ENCODE assay signal across 1 cellular context in the genomic region with DNA sequence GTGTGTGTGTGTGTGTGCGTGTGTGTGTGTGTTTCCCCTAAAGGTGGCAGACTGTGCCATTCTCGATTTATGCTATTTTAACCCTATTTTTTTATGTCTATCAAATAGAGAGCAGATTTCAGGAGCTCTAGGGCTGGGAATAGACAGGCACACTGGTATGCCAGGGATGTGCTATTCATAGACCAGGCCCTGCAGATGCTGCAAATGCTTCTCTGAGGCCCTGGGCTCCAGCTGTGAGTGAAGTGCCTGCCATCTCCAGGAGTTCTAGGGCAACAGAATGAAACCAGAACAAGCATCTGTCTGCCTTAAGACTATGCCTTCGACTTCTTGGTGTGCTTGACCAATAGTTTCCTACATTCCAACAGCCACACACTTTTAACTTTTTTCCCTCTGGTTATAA.
TF ChIP-seq lines count a peak whose summit lies in the region.

No MANE protein-coding gene starts in this region.

TF ChIP-seq in HepG2, 621 proteins besides CTCF, POLR2A, EP300 and RAD21 (continued from another document):
- TF ChIP-seq, protein P1, sequence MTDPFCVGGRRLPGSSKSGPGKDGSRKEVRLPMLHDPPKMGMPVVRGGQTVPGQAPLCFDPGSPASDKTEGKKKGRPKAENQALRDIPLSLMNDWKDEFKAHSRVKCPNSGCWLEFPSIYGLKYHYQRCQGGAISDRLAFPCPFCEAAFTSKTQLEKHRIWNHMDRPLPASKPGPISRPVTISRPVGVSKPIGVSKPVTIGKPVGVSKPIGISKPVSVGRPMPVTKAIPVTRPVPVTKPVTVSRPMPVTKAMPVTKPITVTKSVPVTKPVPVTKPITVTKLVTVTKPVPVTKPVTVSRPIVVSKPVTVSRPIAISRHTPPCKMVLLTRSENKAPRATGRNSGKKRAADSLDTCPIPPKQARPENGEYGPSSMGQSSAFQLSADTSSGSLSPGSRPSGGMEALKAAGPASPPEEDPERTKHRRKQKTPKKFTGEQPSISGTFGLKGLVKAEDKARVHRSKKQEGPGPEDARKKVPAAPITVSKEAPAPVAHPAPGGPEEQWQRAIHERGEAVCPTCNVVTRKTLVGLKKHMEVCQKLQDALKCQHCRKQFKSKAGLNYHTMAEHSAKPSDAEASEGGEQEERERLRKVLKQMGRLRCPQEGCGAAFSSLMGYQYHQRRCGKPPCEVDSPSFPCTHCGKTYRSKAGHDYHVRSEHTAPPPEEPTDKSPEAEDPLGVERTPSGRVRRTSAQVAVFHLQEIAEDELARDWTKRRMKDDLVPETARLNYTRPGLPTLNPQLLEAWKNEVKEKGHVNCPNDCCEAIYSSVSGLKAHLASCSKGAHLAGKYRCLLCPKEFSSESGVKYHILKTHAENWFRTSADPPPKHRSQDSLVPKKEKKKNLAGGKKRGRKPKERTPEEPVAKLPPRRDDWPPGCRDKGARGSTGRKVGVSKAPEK (CRISPR knock-in tag; IDR thresholded peaks at IDR 0.05; ENCODE audit: borderline replicate concordance) = no peak
- TF ChIP-seq SNAPC2 (CRISPR knock-in tag; IDR thresholded peaks at IDR 0.05) (no peak), CBX1 (IDR thresholded peaks at IDR 0.05; ENCODE audit: low read depth) (no peak), CC2D1A (CRISPR knock-in tag; IDR thresholded peaks at IDR 0.05) (no peak), CERS6 (CRISPR knock-in tag; IDR thresholded peaks at IDR 0.05) (no peak), KLF12 (CRISPR knock-in tag; IDR thresholded peaks at IDR 0.05; ENCODE audit: borderline replicate concordance) (no peak), MTERF4 (CRISPR knock-in tag; IDR thresholded peaks at IDR 0.05) (no peak), BCL3 (CRISPR knock-in tag; IDR thresholded peaks at IDR 0.05) (no peak), ZNF577 (CRISPR knock-in tag; IDR thresholded peaks at IDR 0.05; ENCODE audit: borderline replicate concordance, low read depth) (no peak), POGZ (CRISPR knock-in tag; IDR thresholded peaks at IDR 0.05) (no peak), GPN1 (CRISPR knock-in tag; IDR thresholded peaks at IDR 0.05; ENCODE audit: borderline replicate concordance) (no peak), ZNF552 (CRISPR knock-in tag; IDR thresholded peaks at IDR 0.05; ENCODE audit: borderline replicate concordance) (no peak)
- TF ChIP-seq, protein P2, sequence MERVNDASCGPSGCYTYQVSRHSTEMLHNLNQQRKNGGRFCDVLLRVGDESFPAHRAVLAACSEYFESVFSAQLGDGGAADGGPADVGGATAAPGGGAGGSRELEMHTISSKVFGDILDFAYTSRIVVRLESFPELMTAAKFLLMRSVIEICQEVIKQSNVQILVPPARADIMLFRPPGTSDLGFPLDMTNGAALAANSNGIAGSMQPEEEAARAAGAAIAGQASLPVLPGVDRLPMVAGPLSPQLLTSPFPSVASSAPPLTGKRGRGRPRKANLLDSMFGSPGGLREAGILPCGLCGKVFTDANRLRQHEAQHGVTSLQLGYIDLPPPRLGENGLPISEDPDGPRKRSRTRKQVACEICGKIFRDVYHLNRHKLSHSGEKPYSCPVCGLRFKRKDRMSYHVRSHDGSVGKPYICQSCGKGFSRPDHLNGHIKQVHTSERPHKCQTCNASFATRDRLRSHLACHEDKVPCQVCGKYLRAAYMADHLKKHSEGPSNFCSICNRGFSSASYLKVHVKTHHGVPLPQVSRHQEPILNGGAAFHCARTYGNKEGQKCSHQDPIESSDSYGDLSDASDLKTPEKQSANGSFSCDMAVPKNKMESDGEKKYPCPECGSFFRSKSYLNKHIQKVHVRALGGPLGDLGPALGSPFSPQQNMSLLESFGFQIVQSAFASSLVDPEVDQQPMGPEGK (CRISPR knock-in tag; IDR thresholded peaks at IDR 0.05) = no peak
